8 cellular contexts compared by ENCODE assay signal in genomic region chr4:15756361-15756861, GRCh38. TPM values are rescaled to one million over a fixed set of nuclear protein-coding genes. Genes with fewer than 3 reads are reported as not detected.
DNase-seq lines count a peak whose midpoint lies in the region; ATAC-seq and TF ChIP-seq lines count a peak whose summit lies in the region.

No MANE protein-coding gene starts in this region.

- H3K9me3 ChIP-seq in OCI-LY3 (ENCODE audit: insufficient read depth, low read length) (no peaks in the 10 kb centered on the region), mucosa of descending colon (no peaks in the 10 kb centered on the region)

- H3K36me3 Mint-ChIP-seq in activated T-cell treated with anti-CD3 and anti-CD28 coated beads, Interleukin-2, amount 50 U/mL, for 4 hours (ENCODE audit: insufficient read depth) = no peaks in the 10 kb centered on the region

- H3K4me1 ChIP-seq in OCI-LY3 (ENCODE audit: low read length) (peaks cover 10% of the 10 kb centered on the region; the same call in 1 of the 2 replicates), mucosa of descending colon (ENCODE audit: low read depth) (no peaks in the 10 kb centered on the region)

- H3K4me3 Mint-ChIP-seq in activated T-cell treated with anti-CD3 and anti-CD28 coated beads, Interleukin-2, amount 50 U/mL, for 4 hours = peak overlapping the region; percentile 68

- H3K27ac ChIP-seq in OCI-LY3 (ENCODE audit: low read length) = no peak overlapping the region

- H3K27me3 ChIP-seq in OCI-LY3 (ENCODE audit: low read depth, low read length) = no peaks in the 10 kb centered on the region

- no peak overlapping the region for H3K9ac ChIP-seq in OCI-LY3 (ENCODE audit: low read length)

- intact Hi-C loops in mucosa of descending colon (cut with DNase I, micrococcal nuclease) (no loop called here), sciatic nerve (cut with DNase I) (no loop called here)

- ATAC-seq in GM18867 (IDR thresholded peaks at IDR 0.05; ENCODE audit: unreplicated experiment) (peak; percentile 90), HG02943 (IDR thresholded peaks at IDR 0.05; ENCODE audit: low read depth, unreplicated experiment) (peak; percentile 89), mucosa of descending colon (peak; percentile 80), sciatic nerve (no peak)
- peak; percentile 82 to 84 for ATAC-seq in activated T-cell treated with anti-CD3 and anti-CD28 coated beads, Interleukin-2, amount 50 U/mL, for 4 hours

- peak; percentile 69 for DNase-seq in activated T-cell treated with anti-CD3 and anti-CD28 coated beads, Interleukin-2, amount 50 U/mL, for 4 hours
- DNase-seq in mucosa of descending colon (peak in 1 of 3 donors; percentile 35), sciatic nerve (ENCODE audit: low spot score) (no peak), ecto neural progenitor cell (ENCODE audit: low spot score) (no peak), hepatic stellate cell (ENCODE audit: low spot score) (no peak)

- H3K27me3 Mint-ChIP-seq in activated T-cell treated with anti-CD3 and anti-CD28 coated beads, Interleukin-2, amount 50 U/mL, for 4 hours (ENCODE audit: low read depth) = no peaks in the 10 kb centered on the region

- H2AFZ ChIP-seq in OCI-LY3 (ENCODE audit: low read depth, low read length) = peak overlapping the region; percentile 23

- no peaks in the 10 kb centered on the region for H3K79me2 ChIP-seq in OCI-LY3 (ENCODE audit: low read length)

- H3K4me2 ChIP-seq in OCI-LY3 (ENCODE audit: low read length) = peak overlapping the region; percentile 31

- no peaks in the 10 kb centered on the region for H3K9me3 Mint-ChIP-seq in activated T-cell treated with anti-CD3 and anti-CD28 coated beads, Interleukin-2, amount 50 U/mL, for 4 hours

- H4K20me1 ChIP-seq in OCI-LY3 (ENCODE audit: insufficient read depth, low read length) = no peaks in the 10 kb centered on the region

- H3K4me3 ChIP-seq in OCI-LY3 (ENCODE audit: low read length) = peak overlapping the region; percentile 23; the same call in 1 of the 2 replicates
- no peak overlapping the region for H3K4me3 ChIP-seq in mucosa of descending colon

- peak; percentile 43 for TF ChIP-seq CTCF in OCI-LY3 (IDR thresholded peaks at IDR 0.05; ENCODE audit: low read depth, low read length)
- no peak for TF ChIP-seq CTCF in mucosa of descending colon (IDR thresholded peaks at IDR 0.05)

- H3K36me3 ChIP-seq in OCI-LY3 (replicated peaks; ENCODE audit: low read depth, low read length) = no peaks in the 10 kb centered on the region
- H3K36me3 ChIP-seq in mucosa of descending colon (ENCODE audit: low read depth) = no peaks in the 10 kb centered on the region

- peaks cover 52% of the 10 kb centered on the region for H3K4me1 Mint-ChIP-seq in activated T-cell treated with anti-CD3 and anti-CD28 coated beads, Interleukin-2, amount 50 U/mL, for 4 hours (ENCODE audit: low read depth)

RNA-seq across cellular contexts. Expression of gene CD38, which starts 21.7 kb away (rescaled TPM):
- 10 to 100 TPM; 15.7 to 23.5 (median 19.3) TPM for total RNA-seq in activated T-cell treated with anti-CD3 and anti-CD28 coated beads, Interleukin-2, amount 50 U/mL, for 4 hours
- total RNA-seq in mucosa of descending colon = 1 to 10 TPM; 1.8 to 6.2 (median 3.8) TPM
- total RNA-seq in sciatic nerve = 3.4 TPM

RNA-seq across cellular contexts. Expression of gene BST1, which starts 53.5 kb away (rescaled TPM):
- total RNA-seq in activated T-cell treated with anti-CD3 and anti-CD28 coated beads, Interleukin-2, amount 50 U/mL, for 4 hours = under 1 TPM in 2 of 3 donors, not detected in 1; 0.18 to 0.41 TPM
- total RNA-seq in mucosa of descending colon (10 to 100 TPM in 1 of 3 donors, 1 to 10 TPM in 2; 4.7 to 14.6 (median 6.9) TPM), sciatic nerve (9.1 TPM)
